Comparison of ENCODE assay signal across 17 cellular contexts in genomic region chr13:50449465-50449864, GRCh38.
DNase-seq lines count a peak whose midpoint lies in the region; ATAC-seq, FAIRE-seq and TF ChIP-seq lines count a peak whose summit lies in the region.
"Had no signal": no experiment of that assay in that cellular context is flagged by ENCODE, and none has a peak within 500 bp of the region (broad histone marks: within the 10 kb centered on the region; RNA-seq: fewer than 3 reads in every experiment).

No MANE protein-coding gene starts in this region.

- peak overlapping the region; percentile 74 for H3K27ac Mint-ChIP-seq in endothelial cell (ENCODE audit: unreplicated experiment)

- H4K20me1 ChIP-seq in Karpas-422 (ENCODE audit: insufficient read depth, low read depth, low read length): no peaks in the 10 kb centered on the region

- H3K27me3 ChIP-seq in Karpas-422 (ENCODE audit: low read length): no peaks in the 10 kb centered on the region
- H3K27me3 ChIP-seq: Peyer's patch, SJSA1 had no signal

- 94 to 100% methylated on average over 2 of the region's 2 CpGs for WGBS in mesodermal cell (ENCODE audit: insufficient coverage in 2 of 2), 2 experiments

- no peaks in the 10 kb centered on the region for H3K36me3 ChIP-seq in Karpas-422 (ENCODE audit: insufficient read depth, low read length)
- H3K36me3 ChIP-seq in mesodermal cell (ENCODE audit: control insufficient read depth, insufficient read depth, low read length): no peaks in the 10 kb centered on the region
- H3K36me3 ChIP-seq: Peyer's patch, SJSA1 had no signal

- H3K4me1 Mint-ChIP-seq in endothelial cell (ENCODE audit: unreplicated experiment): peaks cover 21% of the 10 kb centered on the region

- H3K4me3 ChIP-seq in Karpas-422 (ENCODE audit: low read length): no peak overlapping the region
- no peak overlapping the region for H3K4me3 ChIP-seq in mesodermal cell (ENCODE audit: extremely low read depth, insufficient read depth, low read length, poor library complexity, severe bottlenecking)
- H3K4me3 ChIP-seq: GM23248, Peyer's patch, SJSA1 had no signal

- no peaks in the 10 kb centered on the region for H3K36me3 Mint-ChIP-seq in endothelial cell (ENCODE audit: low read depth, unreplicated experiment)

- no peak overlapping the region for H2AFZ ChIP-seq in Karpas-422 (ENCODE audit: low read length)
- H2AFZ ChIP-seq: GM23248 had no signal

- no peaks in the 10 kb centered on the region for H3K9me2 ChIP-seq in Karpas-422 (replicated peaks; ENCODE audit: insufficient read depth, low read length)

- H3K27me3 Mint-ChIP-seq in endothelial cell (ENCODE audit: unreplicated experiment): no peaks in the 10 kb centered on the region

- H3K79me2 ChIP-seq in Karpas-422 (ENCODE audit: low read length): no peaks in the 10 kb centered on the region

- peak overlapping the region; percentile 90; the same call in 1 of the 2 replicates for H3K27ac ChIP-seq in Karpas-422 (ENCODE audit: low read length)
- H3K27ac ChIP-seq in VCaP: peak overlapping the region; percentile 48; the same call in 1 of the 2 replicates
- H3K27ac ChIP-seq in mesodermal cell (ENCODE audit: low read depth, low read length, severe bottlenecking): peak overlapping the region; percentile 30
- H3K27ac ChIP-seq: GM23248, Peyer's patch, SJSA1 had no signal

- H3K9ac ChIP-seq in Karpas-422 (ENCODE audit: low read length): no peak overlapping the region
- H3K9ac ChIP-seq: GM23248 had no signal

- H3K9me3 ChIP-seq in Karpas-422 (ENCODE audit: low read length) (no peaks in the 10 kb centered on the region), mesodermal cell (ENCODE audit: control insufficient read depth, low read length) (peaks cover 3% of the 10 kb centered on the region)
- H3K9me3 ChIP-seq: Peyer's patch, SJSA1 had no signal

- TF ChIP-seq CTCF in VCaP (conservative IDR thresholded peaks at IDR 0.05) (no peak), endothelial cell (IDR thresholded peaks at IDR 0.05; ENCODE audit: unreplicated experiment) (no peak)

- no peak for FAIRE-seq in GM19239 (lab: Jason Lieb, UNC)
- FAIRE-seq: HTR-8/SVneo had no signal

- peaks cover 79% of the 10 kb centered on the region for H3K4me1 ChIP-seq in Karpas-422 (ENCODE audit: low read length)
- H3K4me1 ChIP-seq in mesodermal cell (ENCODE audit: control insufficient read depth, insufficient read depth, low read length, poor library complexity, severe bottlenecking): no peaks in the 10 kb centered on the region
- H3K4me1 ChIP-seq: Peyer's patch, SJSA1 had no signal

- ATAC-seq in GM21381 (IDR thresholded peaks at IDR 0.05; ENCODE audit: unreplicated experiment): no peak
- ATAC-seq: HCT116 had no signal

- DNase-seq in Karpas-422: no peak
- DNase-seq in endothelial cell (ENCODE audit: low spot score): no peak
- no peak for DNase-seq in GM19239 (ENCODE audit: insufficient read length, low spot score)
- no peak for DNase-seq in activated CD4-positive, alpha-beta T cell treated with anti-CD3 and anti-CD28 coated beads, Interleukin-2, amount 50 U/mL, for 4 hours
- no peak for DNase-seq in NCI-H1417 (lab: John Stamatoyannopoulos, UW)
- DNase-seq: C1 segment of cervical spinal cord, GM23248, IMR-90, Kasumi-1, MM.1S, Peyer's patch had no signal

- H3K4me2 ChIP-seq in Karpas-422 (ENCODE audit: low read depth, low read length, poor library complexity, severe bottlenecking): no peak overlapping the region

- H3K4me3 Mint-ChIP-seq in endothelial cell (ENCODE audit: unreplicated experiment): no peak overlapping the region

- H3K9me3 Mint-ChIP-seq in endothelial cell (ENCODE audit: unreplicated experiment): no peaks in the 10 kb centered on the region

Comparison
In these comparisons a context has a peak if more than half of its experiments do, and no peak if none do; other contexts are left out.
1. H3K27ac ChIP-seq: peak in every context shown above with its lines; median percentile 90 in Karpas-422; 48 in VCaP; 30 in mesodermal cell.